ENCODE assay signal across 16 cellular contexts in the genomic region with DNA sequence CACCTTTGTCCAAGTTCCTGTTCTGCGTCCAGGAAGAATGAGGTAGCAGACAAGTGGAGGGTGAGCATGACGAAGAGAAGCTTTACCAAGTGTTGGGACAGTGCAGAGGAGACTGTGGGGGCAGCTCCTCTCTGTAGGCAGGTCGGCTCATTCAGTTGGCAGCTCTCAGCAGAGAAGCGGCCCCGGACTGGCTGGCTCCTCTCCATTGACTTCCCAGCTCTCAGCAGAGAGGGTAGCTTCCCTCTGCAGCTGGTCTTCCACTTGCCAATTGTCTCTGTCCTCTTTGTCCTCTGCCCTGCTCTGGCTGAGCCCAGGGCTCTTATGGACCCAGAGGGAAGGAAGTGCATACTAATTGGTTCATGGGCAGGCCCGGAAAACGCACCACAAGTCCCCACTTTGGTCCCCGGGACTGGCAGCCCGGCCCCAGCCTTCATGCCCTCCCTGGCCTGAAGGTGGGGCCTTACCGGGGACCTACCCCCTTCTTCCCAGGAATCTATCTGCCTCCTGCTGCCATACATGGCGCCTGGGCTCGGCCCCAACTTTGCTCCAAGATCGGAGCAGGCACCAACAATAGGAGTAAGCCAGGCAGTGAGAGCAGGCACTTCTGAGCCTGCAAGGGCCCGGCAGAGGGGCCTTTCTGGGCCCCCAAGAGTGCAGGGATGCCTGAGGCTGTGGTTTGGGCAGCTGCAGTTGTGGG. TPM values are rescaled to one million over a fixed set of nuclear protein-coding genes. Genes with fewer than 3 reads are reported as not detected.
DNase-seq lines count a peak whose midpoint lies in the region; ATAC-seq and TF ChIP-seq lines count a peak whose summit lies in the region.
"Had no signal": no experiment of that assay in that cellular context is flagged by ENCODE, and none has a peak within 500 bp of the region (broad histone marks: within the 10 kb centered on the region; RNA-seq: fewer than 3 reads in every experiment).

No MANE protein-coding gene starts in this region.

- no peak overlapping the region for H2AFZ ChIP-seq in OCI-LY1 (ENCODE audit: low read length)
- no peak overlapping the region for H2AFZ ChIP-seq in osteoblast (ENCODE audit: low read length)

- intact Hi-C loops in Right ventricle myocardium superior (cut with DNase I): no loop called here

- H3K9me3 ChIP-seq in OCI-LY1 (ENCODE audit: low read length): no peaks in the 10 kb centered on the region
- H3K9me3 ChIP-seq in osteoblast (ENCODE audit: low read depth, low read length): no peaks in the 10 kb centered on the region
- H3K9me3 ChIP-seq: vagina had no signal

- no peak for TF ChIP-seq CTCF in OCI-LY1 (IDR thresholded peaks at IDR 0.05; ENCODE audit: low read length)
- TF ChIP-seq CTCF in osteoblast (IDR thresholded peaks at IDR 0.05; ENCODE audit: extremely low read depth, low read depth, low read length): no peak

- H3K4me2 ChIP-seq in OCI-LY1 (ENCODE audit: low read length) (no peak overlapping the region; the same call in 1 of the 2 replicates), osteoblast (ENCODE audit: insufficient read depth, low read length) (no peak overlapping the region)

- H3K79me2 ChIP-seq in OCI-LY1 (ENCODE audit: insufficient read depth, low read length) (peaks cover 4% of the 10 kb centered on the region; the same call in 1 of the 2 replicates), osteoblast (ENCODE audit: insufficient read depth, low read length) (peaks cover 53% of the 10 kb centered on the region)

- no peaks in the 10 kb centered on the region for H3K36me3 ChIP-seq in OCI-LY1 (ENCODE audit: insufficient read depth, low read length)
- H3K36me3 ChIP-seq in osteoblast (ENCODE audit: insufficient read depth, low read length): peaks cover 5% of the 10 kb centered on the region

- no peaks in the 10 kb centered on the region for H3F3A ChIP-seq in OCI-LY1 (ENCODE audit: insufficient read depth, low read length)

- H3K4me1 ChIP-seq in OCI-LY1 (ENCODE audit: insufficient read depth, low read length, severe bottlenecking): peaks cover 18% of the 10 kb centered on the region
- peaks cover 18% of the 10 kb centered on the region for H3K4me1 ChIP-seq in osteoblast (ENCODE audit: insufficient read depth, low read length)

- H3K27ac ChIP-seq in OCI-LY1 (ENCODE audit: low read depth, low read length, poor library complexity, severe bottlenecking): peak overlapping the region; percentile 44
- no peak overlapping the region for H3K27ac ChIP-seq in osteoblast (ENCODE audit: low read depth, low read length)
- H3K27ac ChIP-seq: coronary artery, vagina had no signal

- no peaks in the 10 kb centered on the region for H3K9me2 ChIP-seq in OCI-LY1 (ENCODE audit: low read depth, low read length)

- H4K20me1 ChIP-seq in OCI-LY1 (ENCODE audit: insufficient read depth, low read length): peaks cover 3% of the 10 kb centered on the region; the same call in 1 of the 2 replicates
- peaks cover 42% of the 10 kb centered on the region for H4K20me1 ChIP-seq in osteoblast (ENCODE audit: insufficient read depth, low read length)

- in situ Hi-C loops in G401 (cut with HindIII; ENCODE audit: low sequenced_read_pairs): no loop called here

- peak; percentile 78 for DNase-seq in G401 (ENCODE audit: low spot score)
- peak; percentile 68 for DNase-seq in Right ventricle myocardium superior
- DNase-seq in osteoblast (ENCODE audit: insufficient read length, low spot score, missing footprints): peak; percentile 73
- DNase-seq in LoVo (ENCODE audit: low spot score): no peak
- DNase-seq in GDM1 (lab: John Stamatoyannopoulos, UW): no peak
- DNase-seq: activated CD4-positive, alpha-beta T cell treated with anti-CD3 and anti-CD28 coated beads, Interleukin-2, amount 50 U/mL, for 1 hour; activated gamma-delta T cell treated with Interleukin-2 at 50 U/mL for 16 hours; AML-193; NCI-H1436 treated with DMSO at 0.1 percent for 48 hours; OCI-M1; small intestine had no signal

- ATAC-seq in Right ventricle myocardium superior (ENCODE audit: poor library complexity) (peak; percentile 82), HG03196 (IDR thresholded peaks at IDR 0.05; ENCODE audit: unreplicated experiment) (no peak), HG03342 (IDR thresholded peaks at IDR 0.05; ENCODE audit: unreplicated experiment) (no peak)

- no peak overlapping the region for H3K9ac ChIP-seq in OCI-LY1 (ENCODE audit: low read length)

- H3K4me3 ChIP-seq in OCI-LY1 (ENCODE audit: low read depth, low read length, poor library complexity, severe bottlenecking) (no peak overlapping the region), osteoblast (ENCODE audit: insufficient read depth, low read length) (no peak overlapping the region)
- H3K4me3 ChIP-seq: coronary artery, vagina had no signal

- H3K27me3 ChIP-seq in OCI-LY1 (ENCODE audit: insufficient read depth, low read length) (no peaks in the 10 kb centered on the region), osteoblast (ENCODE audit: insufficient read depth, low read length) (no peaks in the 10 kb centered on the region)
- H3K27me3 ChIP-seq: vagina had no signal

RNA-seq across cellular contexts. Expression of a gene that starts 10.1 kb away (rescaled TPM):
- 88.2 and 89.7 TPM in 2 replicates for total RNA-seq in G401 (2014; rRNA removed; shearing (Covaris generic))
- 9.8 TPM for total RNA-seq in Right ventricle myocardium superior
- 19.2 and 21.7 TPM in 2 replicates for total RNA-seq in osteoblast

RNA-seq across cellular contexts. Expression of a gene that starts 27.6 kb away (rescaled TPM):
- 1.2 and 1.4 TPM in 2 replicates for total RNA-seq in G401 (2014; rRNA removed; shearing (Covaris generic))
- total RNA-seq in Right ventricle myocardium superior (0.30 TPM), osteoblast (1.5 and 2.5 TPM in 2 replicates)

Comparison
In these comparisons a context has a peak if more than half of its experiments do, and no peak if none do; other contexts are left out.
1. DNase-seq: peak in G401 (single experiment), Right ventricle myocardium superior (single experiment) and osteoblast (single experiment); none in LoVo (single experiment) and GDM1 (single experiment).